ENCODE assay signal across 34 cellular contexts in genomic region chr3:62366093-62366419, GRCh38. TPM values are rescaled to one million over a fixed set of nuclear protein-coding genes. Genes with fewer than 3 reads are reported as not detected.
"Had no signal": no experiment of that assay in that cellular context is flagged by ENCODE, and none has a peak within 500 bp of the region (broad histone marks: within the 10 kb centered on the region; RNA-seq: fewer than 3 reads in every experiment).

No MANE protein-coding gene starts in this region.

- H3K4me1 Mint-ChIP-seq: stimulated activated memory B cell treated with anti-CD40 and anti-IgM and Interleukin-4, amounts not matched to agents 10 μg/mL and 1 μg/mL and 100 μg/mL, for 72 hours had no signal

- H3K9me3 Mint-ChIP-seq: dendritic cell treated with granulocyte-macrophage colony-stimulating factor and Interleukin-4, amounts not matched to agents 40 ng/mL and 50 ng/mL, for 4 days; nephron progenitor cell; stimulated activated memory B cell treated with anti-CD40 and anti-IgM and Interleukin-4, amounts not matched to agents 10 μg/mL and 1 μg/mL and 100 μg/mL, for 72 hours; stimulated activated naive CD8-positive, alpha-beta T cell treated with anti-CD3 and anti-CD28 coated beads, Interleukin-15, Interleukin-2, amounts not matched to agents 100 ng/mL and 50 ng/mL, for 24 hours had no signal

- H3K4me3 Mint-ChIP-seq: dendritic cell treated with granulocyte-macrophage colony-stimulating factor and Interleukin-4, amounts not matched to agents 40 ng/mL and 50 ng/mL, for 4 days; naive thymus-derived CD8-positive, alpha-beta T cell; nephron progenitor cell; stimulated activated memory B cell treated with anti-CD40 and anti-IgM and Interleukin-4, amounts not matched to agents 10 μg/mL and 1 μg/mL and 100 μg/mL, for 72 hours; stimulated activated naive CD8-positive, alpha-beta T cell treated with anti-CD3 and anti-CD28 coated beads, Interleukin-15, Interleukin-2, amounts not matched to agents 100 ng/mL and 50 ng/mL, for 24 hours had no signal

- H2AFZ ChIP-seq: hepatocyte had no signal

- H3K4me3 ChIP-seq: colonic mucosa, esophagus muscularis mucosa, gastroesophageal sphincter, heart left ventricle, hepatocyte, lower lobe of right lung, pancreas, right atrium auricular region, smooth muscle cell, thoracic aorta, transverse colon, upper lobe of right lung, uterus had no signal

- DNase-seq: colonic mucosa; effector CD8-positive, alpha-beta T cell; foreskin keratinocyte; heart left ventricle; left ventricle myocardium superior; lower lobe of right lung; naive thymus-derived CD8-positive, alpha-beta T cell; nephron progenitor cell; pancreas; stimulated activated CD4-positive, alpha-beta T cell treated with anti-CD3 and anti-CD28 coated beads, Interleukin-2, amount 100 ng/mL, for 24 hours; stimulated activated CD4-positive, alpha-beta T cell treated with anti-CD3 and anti-CD28 coated beads, Interleukin-4, amount 100 ng/mL, for 4 hours; transverse colon; upper lobe of right lung; uterus had no signal

- H3K4me2 ChIP-seq: hepatocyte, smooth muscle cell had no signal

- H3K27ac ChIP-seq: colonic mucosa, esophagus muscularis mucosa, foreskin keratinocyte, gastroesophageal sphincter, heart left ventricle, hepatocyte, lower lobe of right lung, neutrophil, pancreas, right atrium auricular region, thoracic aorta, transverse colon, upper lobe of right lung, uterus had no signal

- H3K9me3 ChIP-seq: colonic mucosa, esophagus muscularis mucosa, gastroesophageal sphincter, heart left ventricle, lower lobe of right lung, neutrophil, pancreas, right atrium auricular region, thoracic aorta, transverse colon, upper lobe of right lung, uterus had no signal

- ATAC-seq: foreskin keratinocyte; gastroesophageal sphincter; heart left ventricle; left ventricle myocardium superior; lower lobe of right lung; naive thymus-derived CD8-positive, alpha-beta T cell; pancreas; sciatic nerve; stimulated activated memory B cell treated with anti-CD40 and anti-IgM and Interleukin-4, amounts not matched to agents 10 μg/mL and 1 μg/mL and 100 μg/mL, for 72 hours; upper lobe of right lung had no signal

- H3K36me3 ChIP-seq: colonic mucosa, esophagus muscularis mucosa, gastroesophageal sphincter, heart left ventricle, lower lobe of right lung, neutrophil, pancreas, right atrium auricular region, thoracic aorta, transverse colon, upper lobe of right lung, uterus had no signal

- H3K4me1 ChIP-seq: colonic mucosa, foreskin keratinocyte, upper lobe of right lung had no signal

- H3K36me3 Mint-ChIP-seq: stimulated activated memory B cell treated with anti-CD40 and anti-IgM and Interleukin-4, amounts not matched to agents 10 μg/mL and 1 μg/mL and 100 μg/mL, for 72 hours had no signal

- H3K27ac Mint-ChIP-seq: dendritic cell treated with granulocyte-macrophage colony-stimulating factor and Interleukin-4, amounts not matched to agents 40 ng/mL and 50 ng/mL, for 4 days; naive thymus-derived CD8-positive, alpha-beta T cell; nephron progenitor cell; stimulated activated memory B cell treated with anti-CD40 and anti-IgM and Interleukin-4, amounts not matched to agents 10 μg/mL and 1 μg/mL and 100 μg/mL, for 72 hours; stimulated activated naive CD8-positive, alpha-beta T cell treated with anti-CD3 and anti-CD28 coated beads, Interleukin-15, Interleukin-2, amounts not matched to agents 100 ng/mL and 50 ng/mL, for 24 hours had no signal

- H3K79me2 ChIP-seq: hepatocyte had no signal

RNA-seq across cellular contexts. Expression of gene FEZF2, which starts 7.3 kb away (rescaled TPM):
- total RNA-seq: chondrocyte; colonic mucosa; endothelial cell of umbilical vein; epithelial cell of proximal tubule; esophagus muscularis mucosa; fibroblast of lung; foreskin keratinocyte; gastroesophageal sphincter; heart left ventricle; hepatocyte; left ventricle myocardium superior; lower lobe of right lung; mesenteric fat pad; myocyte; naive thymus-derived CD8-positive, alpha-beta T cell; omental fat pad; pancreas; posterior vena cava; right atrium auricular region; sciatic nerve; smooth muscle cell; thoracic aorta; transverse colon; upper lobe of right lung; uterus had no signal
- polyA plus RNA-seq: endothelial cell of umbilical vein; fibroblast of lung; foreskin keratinocyte; heart left ventricle; hepatocyte; keratinocyte; naive thymus-derived CD8-positive, alpha-beta T cell; smooth muscle cell had no signal
